ENCODE assay signal across 14 cellular contexts in genomic region chr18:69491576-69491975, GRCh38.
DNase-seq lines count a peak whose midpoint lies in the region; ATAC-seq and TF ChIP-seq lines count a peak whose summit lies in the region.
"Had no signal": no experiment of that assay in that cellular context is flagged by ENCODE, and none has a peak within 500 bp of the region (broad histone marks: within the 10 kb centered on the region; RNA-seq: fewer than 3 reads in every experiment).

No MANE protein-coding gene starts in this region.

- H3K9me3 ChIP-seq in adipocyte (ENCODE audit: control insufficient read depth, low read length) = no peaks in the 10 kb centered on the region
- H3K9me3 ChIP-seq in smooth muscle cell (replicated peaks; ENCODE audit: low read depth) = no peaks in the 10 kb centered on the region
- H3K9me3 ChIP-seq in transverse colon = no peaks in the 10 kb centered on the region

- intact Hi-C loops in transverse colon (cut with DNase I; ENCODE audit: low total_unique reads) = no loop called here

- in situ Hi-C loops in transverse colon (cut with MboI; ENCODE audit: low pct_ligation_motif_present in 1 of 4, low pct_unique_long_range_greater_than_20kb in 1 of 4, low sequenced_read_pairs in 3 of 4) = no loop called here

- H2AFZ ChIP-seq in smooth muscle cell (ENCODE audit: low read depth) = no peak overlapping the region
- H2AFZ ChIP-seq: GM23248 had no signal

- no peak for TF ChIP-seq POLR2A in transverse colon (IDR thresholded peaks at IDR 0.05)

- H3K36me3 ChIP-seq in adipocyte (ENCODE audit: control insufficient read depth, insufficient read depth, low read length, severe bottlenecking) (no peaks in the 10 kb centered on the region), smooth muscle cell (ENCODE audit: low read depth) (no peaks in the 10 kb centered on the region), transverse colon (no peaks in the 10 kb centered on the region)

- no peak for TF ChIP-seq EP300 in transverse colon (IDR thresholded peaks at IDR 0.05; ENCODE audit: low read depth)

- no peaks in the 10 kb centered on the region for H3K79me2 ChIP-seq in smooth muscle cell (ENCODE audit: low read depth)

- 89% methylated on average over 2 of the region's 2 CpGs for WGBS in smooth muscle cell (ENCODE audit: low lambda C conversion rate)
- WGBS in transverse colon (ENCODE audit: low coverage in 1 of 2), 2 donors = 57 to 67% methylated on average over 2 of the region's 2 CpGs

- no peaks in the 10 kb centered on the region for H3K27me3 ChIP-seq in adipocyte (replicated peaks; ENCODE audit: control insufficient read depth, insufficient read depth, low read length)
- H3K27me3 ChIP-seq in smooth muscle cell (ENCODE audit: low read depth) = no peaks in the 10 kb centered on the region
- H3K27me3 ChIP-seq in transverse colon = no peaks in the 10 kb centered on the region

- DNase-seq in H4 (ENCODE audit: low spot score) (peak; percentile 14), adipocyte (ENCODE audit: low read depth) (peak; percentile 35), fibroblast of the aortic adventitia (ENCODE audit: low read depth) (peak; percentile 0), smooth muscle cell (lab: John Stamatoyannopoulos, UW; ENCODE audit: unreplicated experiment) (no peak), transverse colon (no peak)
- DNase-seq: 8988T; C1 segment of cervical spinal cord; Calu3; CD4-positive, alpha-beta T cell; H7 had no signal

- H3K4me3 ChIP-seq in adipocyte (ENCODE audit: low read length) = no peak overlapping the region
- no peak overlapping the region for H3K4me3 ChIP-seq in fibroblast of the aortic adventitia (ENCODE audit: low read depth, low read length)
- no peak overlapping the region for H3K4me3 ChIP-seq in smooth muscle cell
- H3K4me3 ChIP-seq in transverse colon = no peak overlapping the region
- H3K4me3 ChIP-seq: GM23248 had no signal

- no peak for ATAC-seq in HG03135 (IDR thresholded peaks at IDR 0.05; ENCODE audit: unreplicated experiment)
- no peak for ATAC-seq in GM19397 (IDR thresholded peaks at IDR 0.05; ENCODE audit: unreplicated experiment)
- ATAC-seq: HepG2 had no signal

- TF ChIP-seq CTCF in fibroblast of the aortic adventitia (IDR thresholded peaks at IDR 0.05; ENCODE audit: insufficient read depth, low read length) = no peak
- no peak for TF ChIP-seq CTCF in smooth muscle cell (IDR thresholded peaks at IDR 0.05; ENCODE audit: borderline replicate concordance, insufficient read depth, poor library complexity, severe bottlenecking)
- no peak for TF ChIP-seq CTCF in transverse colon (IDR thresholded peaks at IDR 0.05)

- no peak overlapping the region for H3K9ac ChIP-seq in adipocyte (ENCODE audit: low read length)
- no peak overlapping the region for H3K9ac ChIP-seq in smooth muscle cell (ENCODE audit: low read depth)
- H3K9ac ChIP-seq: GM23248 had no signal

- H3K4me2 ChIP-seq in smooth muscle cell = peak overlapping the region; percentile 53

- H3F3A ChIP-seq in smooth muscle cell (ENCODE audit: low read depth) = no peaks in the 10 kb centered on the region

- H3K27ac ChIP-seq in smooth muscle cell (ENCODE audit: low read depth) (no peak overlapping the region), transverse colon (no peak overlapping the region)
- H3K27ac ChIP-seq: GM23248 had no signal

- H4K20me1 ChIP-seq in smooth muscle cell (ENCODE audit: low read depth) = no peaks in the 10 kb centered on the region

- H3K4me1 ChIP-seq in adipocyte (ENCODE audit: control insufficient read depth, insufficient read depth, low read length) (no peaks in the 10 kb centered on the region), smooth muscle cell (ENCODE audit: low read depth) (peaks cover 14% of the 10 kb centered on the region), transverse colon (no peaks in the 10 kb centered on the region)

Comparison
In these comparisons a context has a peak if more than half of its experiments do, and no peak if none do; other contexts are left out.
1. DNase-seq: peak in H4 (single experiment), adipocyte (single experiment) and fibroblast of the aortic adventitia (single experiment); none in smooth muscle cell (single experiment) and transverse colon (single experiment).